Comparison of ENCODE assay signal across 40 cellular contexts in the genomic region with DNA sequence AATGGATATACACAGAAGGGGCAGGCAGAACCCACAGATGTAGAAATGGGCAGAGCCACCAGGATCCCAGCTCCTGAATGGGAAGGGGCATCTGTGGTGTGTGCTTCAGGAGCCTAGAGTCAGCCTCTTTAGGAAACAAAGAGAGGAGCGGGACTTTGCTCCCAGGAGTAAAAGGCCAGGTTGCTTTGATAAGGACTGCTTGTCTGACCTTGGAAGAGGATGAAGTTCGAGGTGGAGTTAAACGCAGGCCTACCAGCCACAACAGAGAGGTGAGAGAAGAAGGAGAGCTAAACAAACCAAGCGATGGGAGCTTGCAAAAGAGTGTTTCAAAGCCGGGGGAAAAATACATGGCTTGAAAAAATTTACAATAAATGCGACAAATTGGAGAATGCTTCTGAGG. TPM values are rescaled to one million over a fixed set of nuclear protein-coding genes. Genes with fewer than 3 reads are reported as not detected.
"Had no signal": no experiment of that assay in that cellular context is flagged by ENCODE, and none has a peak within 500 bp of the region (broad histone marks: within the 10 kb centered on the region; RNA-seq: fewer than 3 reads in every experiment).

No MANE protein-coding gene starts in this region.

- H3K4me3 ChIP-seq: adrenal gland, K562, Peyer's patch had no signal

- H3K4me1 Mint-ChIP-seq: activated B cell treated with CpG ODN at 0.5 μM for 24 hours, brain, T-cell had no signal

- ATAC-seq: activated naive CD4-positive, alpha-beta T cell treated with anti-CD3 and anti-CD28 coated beads, Interleukin-2, amount 50 U/mL, for 72 hours; activated T-cell treated with anti-CD3 and anti-CD28 coated beads, Interleukin-2, amount 50 U/mL, for 72 hours; activated T-helper 17 cell treated with anti-CD3 and anti-CD28 coated beads, Interleukin-2, amount 50 U/mL, for 72 hours; K562; PC-3; Right ventricle myocardium inferior; SK-N-SH treated with all-trans-retinoic acid at 6 μM for 48 hours; T-cell had no signal

- H3K4me1 ChIP-seq: adrenal gland had no signal

- H3K9me3 Mint-ChIP-seq: activated B cell treated with CpG ODN at 0.5 μM for 24 hours; activated CD4-positive, alpha-beta memory T cell treated with anti-CD3 and anti-CD28 coated beads for 36 hours; activated naive CD4-positive, alpha-beta T cell treated with anti-CD3 and anti-CD28 coated beads, Interleukin-2, amount 50 U/mL, for 72 hours; activated T-cell treated with anti-CD3 and anti-CD28 coated beads, Interleukin-2, amount 50 U/mL, for 72 hours; activated T-helper 17 cell treated with anti-CD3 and anti-CD28 coated beads, Interleukin-2, amount 50 U/mL, for 72 hours; brain; T-cell had no signal

- H3K27ac ChIP-seq: adrenal gland, Peyer's patch, RWPE1, VCaP had no signal

- H3K36me3 Mint-ChIP-seq: activated CD4-positive, alpha-beta memory T cell treated with anti-CD3 and anti-CD28 coated beads for 36 hours; activated naive CD4-positive, alpha-beta T cell treated with anti-CD3 and anti-CD28 coated beads, Interleukin-2, amount 50 U/mL, for 72 hours; brain; T-cell had no signal

- DNase-seq: activated B cell treated with CpG ODN at 0.5 μM for 24 hours; activated CD4-positive, alpha-beta memory T cell treated with anti-CD3 and anti-CD28 coated beads for 36 hours; activated CD4-positive, alpha-beta T cell treated with anti-CD3 and anti-CD28 coated beads for 4 hours; activated CD4-positive, alpha-beta T cell treated with anti-CD3 and anti-CD28 coated beads, Interleukin-2, amount 50 U/mL, for 1 hour; activated CD4-positive, CD25-positive, alpha-beta regulatory T cell treated with anti-CD3 and anti-CD28 coated beads, Interleukin-2, amount 50 U/mL, for 72 hours; activated effector memory CD4-positive, alpha-beta T cell treated with anti-CD3 and anti-CD28 coated beads, Interleukin-2, amount 50 U/mL, for 16 hours; activated naive CD4-positive, alpha-beta T cell; activated T-cell treated with anti-CD3 and anti-CD28 coated beads, Interleukin-2, amount 50 U/mL, for 1 hour; activated T-cell treated with anti-CD3 and anti-CD28 coated beads, Interleukin-2, amount 50 U/mL, for 72 hours; adrenal gland; caudate nucleus; NCI-H1092 treated with DMSO at 0.1 percent for 48 hours; NCI-H1417; NCI-H146; NCI-H187; NCI-H2029 treated with DMSO at 0.1 percent for 48 hours; NCI-H2107; NCI-H226; NCI-H446 treated with DMSO at 0.1 percent for 48 hours; NCI-H524; NCI-H69; NCI-H82; NK-92 treated with Interleukin-12 subunit alpha and Interleukin-12 subunit beta, amount 100 ng/mL, for 24 hours; PC-3; SIG-M5; T-cell; T-helper 2 cell; T-helper 9 cell had no signal

- H3K36me3 ChIP-seq: adrenal gland, Peyer's patch had no signal

- H3K27me3 ChIP-seq: adrenal gland, Peyer's patch had no signal

- H3K9me3 ChIP-seq: adrenal gland, Peyer's patch had no signal

- H3K4me3 Mint-ChIP-seq: activated B cell treated with CpG ODN at 0.5 μM for 24 hours; activated CD4-positive, alpha-beta memory T cell treated with anti-CD3 and anti-CD28 coated beads for 36 hours; activated T-cell treated with anti-CD3 and anti-CD28 coated beads, Interleukin-2, amount 50 U/mL, for 72 hours; activated T-helper 17 cell treated with anti-CD3 and anti-CD28 coated beads, Interleukin-2, amount 50 U/mL, for 72 hours; brain; T-cell had no signal

- H3K27ac Mint-ChIP-seq: activated B cell treated with CpG ODN at 0.5 μM for 24 hours; activated CD4-positive, alpha-beta memory T cell treated with anti-CD3 and anti-CD28 coated beads for 36 hours; activated naive CD4-positive, alpha-beta T cell treated with anti-CD3 and anti-CD28 coated beads, Interleukin-2, amount 50 U/mL, for 72 hours; activated T-cell treated with anti-CD3 and anti-CD28 coated beads, Interleukin-2, amount 50 U/mL, for 72 hours; activated T-helper 17 cell treated with anti-CD3 and anti-CD28 coated beads, Interleukin-2, amount 50 U/mL, for 72 hours; brain; T-cell had no signal

- FAIRE-seq: astrocyte, bronchial epithelial cell, K562 had no signal

RNA-seq across cellular contexts. Expression of a gene that starts 49.9 kb away (rescaled TPM):
- total RNA-seq: activated B cell treated with CpG ODN at 0.5 μM for 24 hours; activated CD4-positive, alpha-beta memory T cell treated with anti-CD3 and anti-CD28 coated beads for 36 hours; activated naive CD4-positive, alpha-beta T cell treated with anti-CD3 and anti-CD28 coated beads, Interleukin-2, amount 50 U/mL, for 72 hours; activated T-cell treated with anti-CD3 and anti-CD28 coated beads, Interleukin-2, amount 50 U/mL, for 72 hours; activated T-helper 17 cell treated with anti-CD3 and anti-CD28 coated beads, Interleukin-2, amount 50 U/mL, for 72 hours; Right ventricle myocardium inferior; SK-MEL-5 had no signal
- polyA plus RNA-seq: K562 had no signal
